9 cellular contexts compared by ENCODE assay signal in genomic region chr15:90037961-90038633, GRCh38. TPM values are rescaled to one million over a fixed set of nuclear protein-coding genes. Genes with fewer than 3 reads are reported as not detected.
DNase-seq lines count a peak whose midpoint lies in the region; ATAC-seq and TF ChIP-seq lines count a peak whose summit lies in the region.
"Had no signal": no experiment of that assay in that cellular context is flagged by ENCODE, and none has a peak within 500 bp of the region (broad histone marks: within the 10 kb centered on the region; RNA-seq: fewer than 3 reads in every experiment).

No MANE protein-coding gene starts in this region.

- H3F3A ChIP-seq in Loucy (ENCODE audit: low read depth): peaks cover 4% of the 10 kb centered on the region; the same call in 1 of the 2 replicates

- ATAC-seq in CD4-positive, alpha-beta T cell (ENCODE audit: poor library complexity): peak; percentile 65
- ATAC-seq in GM21367 (IDR thresholded peaks at IDR 0.05; ENCODE audit: unreplicated experiment): peak; percentile 61

- no peaks in the 10 kb centered on the region for H3K9me2 ChIP-seq in Loucy (replicated peaks; ENCODE audit: low read depth, low read length)

- no peaks in the 10 kb centered on the region for H3K27me3 ChIP-seq in CD4-positive, alpha-beta T cell (ENCODE audit: control insufficient read depth, insufficient read depth, low read length)
- H3K27me3 ChIP-seq in Loucy (ENCODE audit: insufficient read depth, low read length, poor library complexity, severe bottlenecking): no peaks in the 10 kb centered on the region
- H3K27me3 ChIP-seq: dorsolateral prefrontal cortex had no signal

- no peaks in the 10 kb centered on the region for H4K20me1 ChIP-seq in Loucy (ENCODE audit: insufficient read depth, low read length, poor library complexity, severe bottlenecking)

- peak overlapping the region; percentile 59 for H3K4me3 Mint-ChIP-seq in CD4-positive, alpha-beta T cell
- H3K4me3 Mint-ChIP-seq in brain: no peak overlapping the region

- H3K27me3 Mint-ChIP-seq in CD4-positive, alpha-beta T cell: no peaks in the 10 kb centered on the region
- peaks cover 5% of the 10 kb centered on the region for H3K27me3 Mint-ChIP-seq in brain

- TF ChIP-seq CTCF in CD4-positive, alpha-beta T cell (IDR thresholded peaks at IDR 0.05): no peak
- TF ChIP-seq CTCF in Loucy (conservative IDR thresholded peaks at IDR 0.05; ENCODE audit: low read length) (no peak), brain (conservative IDR thresholded peaks at IDR 0.05) (no peak)

- peaks cover 71% of the 10 kb centered on the region for H3K4me1 ChIP-seq in Loucy (ENCODE audit: insufficient read depth, low read length, poor library complexity, severe bottlenecking)

- peaks cover 69% of the 10 kb centered on the region for H3K79me2 ChIP-seq in Loucy (ENCODE audit: insufficient read depth, low read length)

- peak overlapping the region; percentile 34 for H3K4me2 ChIP-seq in Loucy (ENCODE audit: low read depth, low read length, poor library complexity, severe bottlenecking)

- POLR2A ChIA-PET in CD4-positive, alpha-beta T cell (lab: Charles Lee): no interaction called here

- no peaks in the 10 kb centered on the region for H3K9me3 ChIP-seq in CD4-positive, alpha-beta T cell (ENCODE audit: control insufficient read depth, low read length)
- H3K9me3 ChIP-seq in Loucy (ENCODE audit: insufficient read depth, low read depth, low read length): no peaks in the 10 kb centered on the region

- peak overlapping the region; percentile 70 for H3K27ac Mint-ChIP-seq in CD4-positive, alpha-beta T cell
- peak overlapping the region in 3 of 5 experiments; percentile 45 to 71 (median 62) for H3K27ac Mint-ChIP-seq in brain

- intact Hi-C loops in CD4-positive, alpha-beta T cell (cut with DNase I, micrococcal nuclease): no loop called here

- DNase-seq in CD4-positive, alpha-beta T cell: peak in 1 of 10 experiments; percentile 40
- DNase-seq in pons (ENCODE audit: low spot score): peak; percentile 53
- no peak for DNase-seq in NCI-H1417 (lab: John Stamatoyannopoulos, UW)
- DNase-seq in AG08395 (ENCODE audit: low spot score): no peak
- no peak for DNase-seq in H4 (ENCODE audit: low spot score)

- H3K9ac ChIP-seq in Loucy (ENCODE audit: low read depth, low read length, poor library complexity, severe bottlenecking): peak overlapping the region; percentile 28

- H3K4me3 ChIP-seq in Loucy (ENCODE audit: low read length, poor library complexity, severe bottlenecking): no peak overlapping the region
- H3K4me3 ChIP-seq: dorsolateral prefrontal cortex had no signal

- H2AFZ ChIP-seq in Loucy (ENCODE audit: low read length): no peak overlapping the region

- H3K9me3 Mint-ChIP-seq in CD4-positive, alpha-beta T cell: no peaks in the 10 kb centered on the region
- H3K9me3 Mint-ChIP-seq in brain: no peaks in the 10 kb centered on the region

- CTCF ChIA-PET in CD4-positive, alpha-beta T cell (lab: Charles Lee): no interaction called here

- H3K4me1 Mint-ChIP-seq in CD4-positive, alpha-beta T cell (ENCODE audit: low read depth): peaks cover 71% of the 10 kb centered on the region
- peaks cover 94% of the 10 kb centered on the region for H3K4me1 Mint-ChIP-seq in brain

- H3K36me3 ChIP-seq in Loucy (ENCODE audit: insufficient read depth, low read length): no peaks in the 10 kb centered on the region

- no peak overlapping the region for H3K27ac ChIP-seq in CD4-positive, alpha-beta T cell (ENCODE audit: low read depth, low read length)

- H3K36me3 Mint-ChIP-seq in CD4-positive, alpha-beta T cell (ENCODE audit: low read depth): no peaks in the 10 kb centered on the region
- H3K36me3 Mint-ChIP-seq in brain: no peaks in the 10 kb centered on the region

RNA-seq across cellular contexts. Expression of gene ZNF710, which starts 37.0 kb away (rescaled TPM):
- 1 to 10 TPM; 6.5 to 7.7 TPM for total RNA-seq in CD4-positive, alpha-beta T cell
- 8.6 TPM for polyA plus RNA-seq in brain (ENCODE audit: insufficient read depth, low read depth, low replicate concordance)
- 4.7 and 8.4 TPM in 2 replicates for total RNA-seq in H4 (2014; rRNA removed; shearing (Covaris generic))
